In genomic region chr5:64836190-64836750, GRCh38 we compare ENCODE assay signal across 26 cellular contexts.
DNase-seq lines count a peak whose midpoint lies in the region; FAIRE-seq lines count a peak whose summit lies in the region.
"Had no signal": no experiment of that assay in that cellular context is flagged by ENCODE, and none has a peak within 500 bp of the region (broad histone marks: within the 10 kb centered on the region; RNA-seq: fewer than 3 reads in every experiment).

No MANE protein-coding gene starts in this region.

- peaks cover 6% of the 10 kb centered on the region; the same call in 1 of the 2 replicates for H3K36me3 ChIP-seq in iPS-20b (ENCODE audit: insufficient read depth, low read depth, low read length)
- H3K36me3 ChIP-seq: HAP-1, Peyer's patch, right lobe of liver had no signal

- intact Hi-C loops in posterior vena cava (cut with DNase I) = no loop called here

- no peaks in the 10 kb centered on the region for H3K27me3 ChIP-seq in iPS-20b (ENCODE audit: insufficient read depth, low read length)
- H3K27me3 ChIP-seq: Peyer's patch, right lobe of liver had no signal

- no peak overlapping the region for H3K27ac ChIP-seq in iPS-20b (ENCODE audit: low read length)
- H3K27ac ChIP-seq: Peyer's patch, right lobe of liver, VCaP had no signal

- H3K36me3 Mint-ChIP-seq in T-helper 2 cell treated with Interferon-gamma antibody and Interleukin-4, amounts not matched to agents 5 μg/mL and 100 μg/mL, for 36 hours (ENCODE audit: low read depth) = peaks cover 14% of the 10 kb centered on the region

- FAIRE-seq in HTR-8/SVneo (lab: Jason Lieb, UNC) (peak; percentile 28), endometrium (lab: Jason Lieb, UNC) (peak; percentile 57)

- H3K9me3 Mint-ChIP-seq in T-helper 2 cell treated with Interferon-gamma antibody and Interleukin-4, amounts not matched to agents 5 μg/mL and 100 μg/mL, for 36 hours = peaks cover 6% of the 10 kb centered on the region

- H3K4me1 ChIP-seq in iPS-20b (ENCODE audit: insufficient read depth, low read length) = no peaks in the 10 kb centered on the region; the same call in 1 of the 2 replicates
- H3K4me1 ChIP-seq: Peyer's patch, right lobe of liver had no signal

- DNase-seq in EH (ENCODE audit: low read depth) = peak; percentile 56
- DNase-seq in HTR-8/SVneo (ENCODE audit: insufficient read length, low spot score) = no peak
- no peak for DNase-seq in UCSD-AML1 (lab: John Stamatoyannopoulos, UW; ENCODE audit: unreplicated experiment)
- DNase-seq in T-helper 2 cell treated with Interferon-gamma antibody and Interleukin-4, amounts not matched to agents 5 μg/mL and 100 μg/mL, for 36 hours (ENCODE audit: low spot score) = no peak
- no peak for DNase-seq in posterior vena cava (ENCODE audit: low spot score)
- DNase-seq in middle frontal gyrus (ENCODE audit: extremely low spot score, low spot score) = no peak
- DNase-seq: activated CD4-positive, alpha-beta T cell treated with anti-CD3 and anti-CD28 coated beads, Interleukin-2, amount 50 U/mL, for 4 hours; activated CD8-positive, alpha-beta memory T cell treated with anti-CD3 and anti-CD28 coated beads, Interleukin-2, amount 50 U/mL, for 4 hours; C1 segment of cervical spinal cord; cerebellar nuclear complex; effector CD4-positive, alpha-beta T cell; Karpas-422; naive thymus-derived CD4-positive, alpha-beta T cell; NCI-H1048; NCI-H187 treated with DMSO at 0.1 percent for 48 hours; NCI-H526; occipital lobe; Peyer's patch; right lobe of liver; stimulated activated naive CD8-positive, alpha-beta T cell treated with anti-CD3 and anti-CD28 coated beads, Interleukin-15, Interleukin-2, amounts not matched to agents 100 U/mL and 50 U/mL, for 24 hours; T-helper 2 cell had no signal

- no peak overlapping the region for H3K4me3 Mint-ChIP-seq in T-helper 2 cell treated with Interferon-gamma antibody and Interleukin-4, amounts not matched to agents 5 μg/mL and 100 μg/mL, for 36 hours
- H3K4me3 Mint-ChIP-seq: activated naive CD8-positive, alpha-beta T cell; naive thymus-derived CD4-positive, alpha-beta T cell had no signal

- no peak overlapping the region for H3K27ac Mint-ChIP-seq in T-helper 2 cell treated with Interferon-gamma antibody and Interleukin-4, amounts not matched to agents 5 μg/mL and 100 μg/mL, for 36 hours
- H3K27ac Mint-ChIP-seq: activated naive CD8-positive, alpha-beta T cell; naive thymus-derived CD4-positive, alpha-beta T cell had no signal

- H3K9me3 ChIP-seq in iPS-20b (ENCODE audit: insufficient read depth, low read depth, low read length) = no peaks in the 10 kb centered on the region
- H3K9me3 ChIP-seq: HAP-1, Peyer's patch, right lobe of liver had no signal

- peak overlapping the region; percentile 25; the same call in 1 of the 2 replicates for H3K9ac ChIP-seq in iPS-20b (ENCODE audit: low read depth, low read length)

- no peak overlapping the region for H3K4me3 ChIP-seq in iPS-20b (ENCODE audit: low read length)
- H3K4me3 ChIP-seq: HAP-1, Peyer's patch, right lobe of liver had no signal

- H3K27me3 Mint-ChIP-seq in T-helper 2 cell treated with Interferon-gamma antibody and Interleukin-4, amounts not matched to agents 5 μg/mL and 100 μg/mL, for 36 hours (ENCODE audit: low read depth) = no peaks in the 10 kb centered on the region
- H3K27me3 Mint-ChIP-seq: activated naive CD8-positive, alpha-beta T cell; naive thymus-derived CD4-positive, alpha-beta T cell had no signal

- no peaks in the 10 kb centered on the region for H3K4me1 Mint-ChIP-seq in T-helper 2 cell treated with Interferon-gamma antibody and Interleukin-4, amounts not matched to agents 5 μg/mL and 100 μg/mL, for 36 hours (ENCODE audit: low read depth)
